Comparison of ENCODE assay signal across 1 cellular context in the genomic region with DNA sequence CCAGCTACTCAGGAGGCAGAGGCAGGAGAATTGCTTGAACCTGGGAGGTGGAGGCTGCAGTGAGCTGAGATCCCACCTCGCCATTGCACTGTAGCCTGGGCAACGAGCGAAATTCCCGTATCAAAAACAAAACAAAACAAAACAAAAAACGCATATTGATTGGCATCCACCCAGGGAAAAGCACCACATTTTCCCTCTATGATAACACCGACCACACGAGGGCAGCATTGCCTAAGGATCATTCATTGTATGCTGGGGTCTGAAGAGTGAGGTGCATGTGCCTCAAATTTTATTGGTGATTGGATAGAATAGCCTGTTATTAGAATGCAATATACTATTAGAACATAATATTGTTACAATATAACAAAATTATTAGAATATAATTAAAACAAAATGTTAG.
TF ChIP-seq lines count a peak whose summit lies in the region.

No MANE protein-coding gene starts in this region.

TF ChIP-seq in WTC11, 78 proteins besides CTCF, POLR2A, EP300 and RAD21 (continued from another document):
- TF ChIP-seq FOXP4 (CRISPR knock-in tag; IDR thresholded peaks at IDR 0.05) (no peak), RELA (CRISPR knock-in tag; IDR thresholded peaks at IDR 0.05; ENCODE audit: borderline replicate concordance) (no peak), NFYB (CRISPR knock-in tag; conservative IDR thresholded peaks at IDR 0.05; ENCODE audit: low read depth) (no peak)
- TF ChIP-seq, protein P1, sequence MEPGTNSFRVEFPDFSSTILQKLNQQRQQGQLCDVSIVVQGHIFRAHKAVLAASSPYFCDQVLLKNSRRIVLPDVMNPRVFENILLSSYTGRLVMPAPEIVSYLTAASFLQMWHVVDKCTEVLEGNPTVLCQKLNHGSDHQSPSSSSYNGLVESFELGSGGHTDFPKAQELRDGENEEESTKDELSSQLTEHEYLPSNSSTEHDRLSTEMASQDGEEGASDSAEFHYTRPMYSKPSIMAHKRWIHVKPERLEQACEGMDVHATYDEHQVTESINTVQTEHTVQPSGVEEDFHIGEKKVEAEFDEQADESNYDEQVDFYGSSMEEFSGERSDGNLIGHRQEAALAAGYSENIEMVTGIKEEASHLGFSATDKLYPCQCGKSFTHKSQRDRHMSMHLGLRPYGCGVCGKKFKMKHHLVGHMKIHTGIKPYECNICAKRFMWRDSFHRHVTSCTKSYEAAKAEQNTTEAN (CRISPR knock-in tag; IDR thresholded peaks at IDR 0.05): no peak
